ENCODE assay signal across 8 cellular contexts in the genomic region with DNA sequence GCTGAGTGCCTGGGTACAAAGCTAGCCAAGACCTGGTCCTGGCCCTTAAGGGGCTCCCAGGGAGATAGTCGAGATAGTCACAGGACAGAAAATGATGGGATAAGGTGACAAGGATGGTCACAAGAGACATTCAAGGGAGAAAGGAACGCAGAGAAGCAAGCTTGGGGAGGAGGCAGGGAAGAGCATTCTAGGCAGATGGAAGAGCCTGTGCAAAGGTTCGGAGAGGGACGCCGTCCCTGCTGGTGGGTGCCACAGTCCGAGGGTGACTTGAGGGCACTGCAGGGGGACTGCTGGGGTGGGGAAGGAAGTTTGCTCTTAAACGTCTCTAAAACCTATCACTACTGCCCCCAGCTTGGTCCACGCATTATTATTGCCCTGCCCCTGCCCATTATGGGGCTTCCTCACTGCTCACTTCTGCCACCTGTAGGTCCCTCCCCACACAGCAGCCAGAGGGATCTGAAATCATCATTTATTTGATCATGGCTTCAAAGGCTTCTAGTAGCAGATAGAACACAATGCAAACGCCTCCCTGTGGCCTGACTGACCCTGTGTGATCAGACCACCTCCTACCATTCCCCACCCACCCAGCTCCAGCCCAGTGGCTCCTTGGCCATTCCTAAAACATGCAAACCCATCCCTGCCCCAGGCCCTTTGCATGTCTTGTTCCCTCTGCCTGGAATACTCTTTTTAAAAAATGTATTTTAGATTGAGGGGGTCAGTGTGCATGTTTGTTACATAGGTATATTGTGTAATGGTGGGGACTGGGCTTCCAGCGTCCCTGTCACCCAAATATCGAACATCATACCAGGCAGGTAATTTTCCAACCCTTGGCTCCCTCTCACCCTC.
A peak's percentile ranks its signal among the peaks of the same experiment; 100 is the strongest.
DNase-seq lines count a peak whose midpoint lies in the region; ATAC-seq and TF ChIP-seq lines count a peak whose summit lies in the region.

No MANE protein-coding gene starts in this region.

- no peaks in the 10 kb centered on the region for H3K36me3 Mint-ChIP-seq in natural killer cell

- H3K9me3 Mint-ChIP-seq in natural killer cell, result no peaks in the 10 kb centered on the region

- H3K27me3 ChIP-seq in BJ (ENCODE audit: control insufficient read depth, insufficient read depth, low read length) (0 out of 2 replicates have a peak, but pooled peaks cover 1% of the 10 kb centered on the region), body of pancreas (no peaks in the 10 kb centered on the region)

- no peak overlapping the region for H3K4me3 Mint-ChIP-seq in natural killer cell

- H3K9me3 ChIP-seq in body of pancreas, result no peaks in the 10 kb centered on the region

- DNase-seq in BJ (ENCODE audit: low read depth) (no peak), HFF-Myc (ENCODE audit: extremely low read depth, low read depth) (no peak), T-helper 2 cell (peak in 3 of 5 experiments; percentile 17 to 34 (median 29)), body of pancreas (peak in 3 of 4 donors; percentile 24 to 56 (median 48)), natural killer cell (no peak), Ammon's horn (ENCODE audit: low spot score) (no peak)

- POLR2A ChIA-PET in BJ (lab: Charles Lee), result no interaction called here

- H3K4me1 ChIP-seq in body of pancreas, result peaks cover 21% of the 10 kb centered on the region

- no peaks in the 10 kb centered on the region for H3K4me1 Mint-ChIP-seq in natural killer cell

- no peak for ATAC-seq in body of pancreas
- ATAC-seq in natural killer cell, result peak in 2 of 3 donors; percentile 49 to 54
- no peak for ATAC-seq in HG02623 (IDR thresholded peaks at IDR 0.05; ENCODE audit: unreplicated experiment)
- ATAC-seq in HG03135 (IDR thresholded peaks at IDR 0.05; ENCODE audit: unreplicated experiment), result no peak

- peak; percentile 76 for TF ChIP-seq CTCF in BJ (IDR thresholded peaks at IDR 0.05; ENCODE audit: insufficient read depth, low read depth, low read length)
- peak; percentile 76 for TF ChIP-seq CTCF in HFF-Myc (IDR thresholded peaks at IDR 0.05; ENCODE audit: low read depth, low read length, missing control alignments)
- peak; percentile 17 to 58 (median 49) for TF ChIP-seq CTCF in body of pancreas (IDR thresholded peaks at IDR 0.05)
- TF ChIP-seq CTCF in natural killer cell (IDR thresholded peaks at IDR 0.05), result peak; percentile 41

- CTCF ChIA-PET in BJ (lab: Yijun Ruan, JAX), result interaction anchor here (0.6 to 10.4 kb wide), 19 partner anchors 9 to 455 kb away, joined by 3 to 75 read pairs (median 5); a partner anchor contains a TSS

- H3K4me3 ChIP-seq in BJ (ENCODE audit: low read depth, low read length) (no peak overlapping the region), HFF-Myc (replicated peaks; ENCODE audit: low read depth, low read length) (no peak overlapping the region), body of pancreas (no peak overlapping the region)

- no peaks in the 10 kb centered on the region for H3K36me3 ChIP-seq in BJ (ENCODE audit: control insufficient read depth, insufficient read depth, low read length)
- no peaks in the 10 kb centered on the region for H3K36me3 ChIP-seq in body of pancreas (replicated peaks in 1 of 2; ENCODE audit: insufficient read depth in 1 of 2, low read depth in 2 of 2)

- no peak for TF ChIP-seq POLR2A in body of pancreas (IDR thresholded peaks at IDR 0.05)

- no peak overlapping the region for H3K27ac Mint-ChIP-seq in natural killer cell

- 60 to 63% methylated on average over 11 of the region's 11 CpGs for WGBS in body of pancreas, 2 donors

- H3K27ac ChIP-seq in body of pancreas, result no peak overlapping the region

- no peaks in the 10 kb centered on the region for H3K27me3 Mint-ChIP-seq in natural killer cell (ENCODE audit: low read depth in 2 of 2)

- intact Hi-C loops in body of pancreas (cut with DNase I), result no loop called here
- intact Hi-C loops in natural killer cell (cut with micrococcal nuclease), result loop anchor here (2.0 to 5.0 kb wide), 3 partner anchors 237 to 451 kb away; no protein-coding TSS in a partner anchor

Comparison
In these comparisons a context has a peak if more than half of its experiments do, and no peak if none do; other contexts are left out.
1. DNase-seq: peak in T-helper 2 cell (3 of 5) and body of pancreas (3 of 4); none in BJ (single experiment), HFF-Myc (single experiment), natural killer cell (single experiment) and Ammon's horn (single experiment).
2. ATAC-seq: peak in natural killer cell (2 of 3); none in body of pancreas (single experiment), HG02623 (single experiment) and HG03135 (single experiment).
3. Peak in every context shown above with its lines, with median percentiles within 50 percentile points of each other: CTCF ChIP-seq.